ENCODE assay signal across 8 cellular contexts in the genomic region with DNA sequence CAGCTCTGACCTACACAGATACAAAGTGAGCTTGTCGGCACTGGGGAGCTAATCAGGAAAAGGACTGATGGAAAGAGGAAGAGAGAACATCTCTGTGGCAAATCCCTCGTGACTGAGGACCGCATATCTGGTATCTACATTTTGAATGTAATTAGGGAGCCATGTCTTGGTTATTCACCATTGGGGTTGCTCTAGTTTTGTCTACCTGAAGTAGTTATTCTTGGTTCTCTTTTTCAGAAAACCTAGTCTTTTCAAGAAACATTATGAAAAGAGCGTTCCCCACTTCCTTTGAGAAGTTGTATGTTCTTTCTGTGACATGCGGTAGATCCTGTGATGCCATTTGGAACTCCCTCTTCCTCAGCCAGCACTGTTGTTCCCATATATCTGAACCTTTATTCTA.
DNase-seq lines count a peak whose midpoint lies in the region; ATAC-seq and TF ChIP-seq lines count a peak whose summit lies in the region.

No MANE protein-coding gene starts in this region.

- H3K9me3 ChIP-seq in T-helper 17 cell (ENCODE audit: control insufficient read depth, low read length, poor library complexity, severe bottlenecking): no peaks in the 10 kb centered on the region
- H3K9me3 ChIP-seq in MG63: no peaks in the 10 kb centered on the region

- no peak for ATAC-seq in activated T-cell treated with anti-CD3 and anti-CD28 coated beads, Interleukin-2, amount 50 U/mL, for 4 hours
- ATAC-seq in HG02884 (IDR thresholded peaks at IDR 0.05; ENCODE audit: unreplicated experiment) (peak; percentile 73), T-helper 17 cell (peak; percentile 27)
- ATAC-seq in stimulated activated memory B cell treated with anti-CD40 and anti-IgM and Interleukin-4, amounts not matched to agents 10 μg/mL and 1 μg/mL and 100 μg/mL, for 72 hours: peak; percentile 92

- H3K27me3 ChIP-seq in MG63: no peaks in the 10 kb centered on the region

- H3K27ac Mint-ChIP-seq in T-helper 17 cell: peak overlapping the region; percentile 95
- H3K27ac Mint-ChIP-seq in stimulated activated memory B cell treated with anti-CD40 and anti-IgM and Interleukin-4, amounts not matched to agents 10 μg/mL and 1 μg/mL and 100 μg/mL, for 72 hours: peak overlapping the region; percentile 93

- H3K4me3 ChIP-seq in lower leg skin (ENCODE audit: low read depth, poor library complexity, severe bottlenecking): no peak overlapping the region
- H3K4me3 ChIP-seq in MG63: no peak overlapping the region

- no peaks in the 10 kb centered on the region for H3K9me3 Mint-ChIP-seq in activated T-cell treated with anti-CD3 and anti-CD28 coated beads, Interleukin-2, amount 50 U/mL, for 4 hours
- no peaks in the 10 kb centered on the region for H3K9me3 Mint-ChIP-seq in stimulated activated memory B cell treated with anti-CD40 and anti-IgM and Interleukin-4, amounts not matched to agents 10 μg/mL and 1 μg/mL and 100 μg/mL, for 72 hours

- H3K4me1 Mint-ChIP-seq in activated T-cell treated with anti-CD3 and anti-CD28 coated beads, Interleukin-2, amount 50 U/mL, for 4 hours (ENCODE audit: low read depth): peaks cover 83% of the 10 kb centered on the region
- H3K4me1 Mint-ChIP-seq in T-helper 17 cell: peaks cover 58% of the 10 kb centered on the region
- peaks cover 83% of the 10 kb centered on the region for H3K4me1 Mint-ChIP-seq in stimulated activated memory B cell treated with anti-CD40 and anti-IgM and Interleukin-4, amounts not matched to agents 10 μg/mL and 1 μg/mL and 100 μg/mL, for 72 hours

- WGBS in lower leg skin, 2 donors: 86 to 87% methylated on average over 5 of the region's 5 CpGs

- H3K36me3 Mint-ChIP-seq in activated T-cell treated with anti-CD3 and anti-CD28 coated beads, Interleukin-2, amount 50 U/mL, for 4 hours (ENCODE audit: insufficient read depth): peaks cover 44% of the 10 kb centered on the region
- H3K36me3 Mint-ChIP-seq in T-helper 17 cell (ENCODE audit: low read depth): no peaks in the 10 kb centered on the region
- peaks cover 25% of the 10 kb centered on the region for H3K36me3 Mint-ChIP-seq in stimulated activated memory B cell treated with anti-CD40 and anti-IgM and Interleukin-4, amounts not matched to agents 10 μg/mL and 1 μg/mL and 100 μg/mL, for 72 hours

- H3K4me3 Mint-ChIP-seq in activated T-cell treated with anti-CD3 and anti-CD28 coated beads, Interleukin-2, amount 50 U/mL, for 4 hours: peak overlapping the region; percentile 43
- peak overlapping the region; percentile 76 for H3K4me3 Mint-ChIP-seq in T-helper 17 cell
- H3K4me3 Mint-ChIP-seq in stimulated activated memory B cell treated with anti-CD40 and anti-IgM and Interleukin-4, amounts not matched to agents 10 μg/mL and 1 μg/mL and 100 μg/mL, for 72 hours: peak overlapping the region; percentile 69

- H3K36me3 ChIP-seq in MG63: no peaks in the 10 kb centered on the region

- TF ChIP-seq POLR2A in lower leg skin (IDR thresholded peaks at IDR 0.05): no peak

- no peaks in the 10 kb centered on the region for H3K27me3 Mint-ChIP-seq in activated T-cell treated with anti-CD3 and anti-CD28 coated beads, Interleukin-2, amount 50 U/mL, for 4 hours (ENCODE audit: low read depth)
- no peaks in the 10 kb centered on the region for H3K27me3 Mint-ChIP-seq in T-helper 17 cell
- no peaks in the 10 kb centered on the region for H3K27me3 Mint-ChIP-seq in stimulated activated memory B cell treated with anti-CD40 and anti-IgM and Interleukin-4, amounts not matched to agents 10 μg/mL and 1 μg/mL and 100 μg/mL, for 72 hours

- no peak for DNase-seq in activated T-cell treated with anti-CD3 and anti-CD28 coated beads, Interleukin-2, amount 50 U/mL, for 4 hours
- no peak for DNase-seq in activated T-cell treated with anti-CD3 and anti-CD28 coated beads, Interleukin-2, amount 50 U/mL, for 48 hours
- DNase-seq in T-helper 17 cell (no peak), lower leg skin (ENCODE audit: low spot score in 2 of 2) (no peak), DMS79 treated with DMSO at 0.1 percent for 48 hours (lab: John Stamatoyannopoulos, UW) (no peak), MG63 (no peak)

- intact Hi-C loops in lower leg skin (cut with DNase I; ENCODE audit: low total_unique reads): no loop called here

- TF ChIP-seq CTCF in lower leg skin (IDR thresholded peaks at IDR 0.05): no peak

Comparison
In these comparisons a context has a peak if more than half of its experiments do, and no peak if none do; other contexts are left out.
1. ATAC-seq: peak in HG02884 (single experiment), T-helper 17 cell (single experiment) and stimulated activated memory B cell treated with anti-CD40 and anti-IgM and Interleukin-4, amounts not matched to agents 10 μg/mL and 1 μg/mL and 100 μg/mL, for 72 hours (single experiment); none in activated T-cell treated with anti-CD3 and anti-CD28 coated beads, Interleukin-2, amount 50 U/mL, for 4 hours (0 of 2).
2. Peak in every context shown above with its lines, with median percentiles within 50 percentile points of each other: H3K4me3 Mint-ChIP-seq.